ENCODE assay signal across 20 cellular contexts in genomic region chr21:29185172-29185571, GRCh38. TPM values are rescaled to one million over a fixed set of nuclear protein-coding genes. Genes with fewer than 3 reads are reported as not detected.
"Had no signal": no experiment of that assay in that cellular context is flagged by ENCODE, and none has a peak within 500 bp of the region (broad histone marks: within the 10 kb centered on the region; RNA-seq: fewer than 3 reads in every experiment).

No MANE protein-coding gene starts in this region.

- H3K36me3 Mint-ChIP-seq: stimulated activated memory B cell treated with anti-CD40 and anti-IgM and Interleukin-4, amounts not matched to agents 10 μg/mL and 1 μg/mL and 100 μg/mL, for 72 hours had no signal

- H3K9me3 ChIP-seq: ascending aorta, gastroesophageal sphincter, spleen, tibial artery, vagina had no signal

- H3K27ac Mint-ChIP-seq: activated CD4-positive, alpha-beta T cell treated with anti-CD3 and anti-CD28 coated beads for 36 hours; activated CD8-positive, alpha-beta T cell treated with anti-CD3 and anti-CD28 coated beads for 36 hours; activated naive CD8-positive, alpha-beta T cell treated with anti-CD3 and anti-CD28 coated beads for 36 hours; activated T-cell treated with anti-CD3 and anti-CD28 coated beads, Interleukin-2, amount 50 U/mL, for 72 hours; progenitor cell of endocrine pancreas; stimulated activated memory B cell treated with anti-CD40 and anti-IgM and Interleukin-4, amounts not matched to agents 10 μg/mL and 1 μg/mL and 100 μg/mL, for 72 hours had no signal

- H3K4me3 ChIP-seq: ascending aorta, gastroesophageal sphincter, tibial artery, vagina had no signal

- DNase-seq: activated CD4-positive, alpha-beta T cell treated with anti-CD3 and anti-CD28 coated beads for 36 hours; activated CD8-positive, alpha-beta memory T cell treated with anti-CD3 and anti-CD28 coated beads, Interleukin-2, amount 50 U/mL, for 4 hours; activated CD8-positive, alpha-beta T cell treated with anti-CD3 and anti-CD28 coated beads for 36 hours; activated gamma-delta T cell treated with Interleukin-2 at 50 U/mL for 16 hours; activated naive CD8-positive, alpha-beta T cell treated with anti-CD3 and anti-CD28 coated beads for 36 hours; activated T-cell treated with anti-CD3 and anti-CD28 coated beads, Interleukin-2, amount 50 U/mL, for 72 hours; kidney; right cardiac atrium; spleen; stimulated activated CD4-positive, alpha-beta T cell treated with anti-CD3 and anti-CD28 coated beads, Interleukin-1b, Interleukin-23, amount 100 ng/mL, for 48 hours; T-helper 9 cell; tibial artery had no signal

- H3K9me3 Mint-ChIP-seq: activated CD8-positive, alpha-beta T cell treated with anti-CD3 and anti-CD28 coated beads for 36 hours; activated naive CD8-positive, alpha-beta T cell treated with anti-CD3 and anti-CD28 coated beads for 36 hours; neural crest cell; stimulated activated memory B cell treated with anti-CD40 and anti-IgM and Interleukin-4, amounts not matched to agents 10 μg/mL and 1 μg/mL and 100 μg/mL, for 72 hours had no signal

- H3K27ac ChIP-seq: ascending aorta, gastroesophageal sphincter, tibial artery, vagina, VCaP had no signal

- ATAC-seq: activated CD4-positive, alpha-beta T cell treated with anti-CD3 and anti-CD28 coated beads for 36 hours; activated CD8-positive, alpha-beta T cell treated with anti-CD3 and anti-CD28 coated beads for 36 hours; activated T-cell treated with anti-CD3 and anti-CD28 coated beads, Interleukin-2, amount 50 U/mL, for 72 hours; gastroesophageal sphincter; right cardiac atrium; stimulated activated memory B cell treated with anti-CD40 and anti-IgM and Interleukin-4, amounts not matched to agents 10 μg/mL and 1 μg/mL and 100 μg/mL, for 72 hours had no signal

- H3K4me3 Mint-ChIP-seq: activated CD4-positive, alpha-beta T cell treated with anti-CD3 and anti-CD28 coated beads for 36 hours; activated CD8-positive, alpha-beta T cell treated with anti-CD3 and anti-CD28 coated beads for 36 hours; activated naive CD8-positive, alpha-beta T cell treated with anti-CD3 and anti-CD28 coated beads for 36 hours; activated T-cell treated with anti-CD3 and anti-CD28 coated beads, Interleukin-2, amount 50 U/mL, for 72 hours; neural crest cell; stimulated activated memory B cell treated with anti-CD40 and anti-IgM and Interleukin-4, amounts not matched to agents 10 μg/mL and 1 μg/mL and 100 μg/mL, for 72 hours had no signal

- H3K27me3 Mint-ChIP-seq: activated CD4-positive, alpha-beta T cell treated with anti-CD3 and anti-CD28 coated beads for 36 hours; activated CD8-positive, alpha-beta T cell treated with anti-CD3 and anti-CD28 coated beads for 36 hours; activated naive CD8-positive, alpha-beta T cell treated with anti-CD3 and anti-CD28 coated beads for 36 hours; progenitor cell of endocrine pancreas; stimulated activated memory B cell treated with anti-CD40 and anti-IgM and Interleukin-4, amounts not matched to agents 10 μg/mL and 1 μg/mL and 100 μg/mL, for 72 hours had no signal

- H3K36me3 ChIP-seq: ascending aorta, gastroesophageal sphincter, spleen, tibial artery, vagina had no signal

- H3K27me3 ChIP-seq: ascending aorta, gastroesophageal sphincter, spleen, tibial artery, vagina had no signal

- FAIRE-seq: colon, kidney had no signal

RNA-seq across cellular contexts. Expression of gene MAP3K7CL, which starts 54.7 kb away (rescaled TPM):
- total RNA-seq: neural crest cell had no signal
